ENCODE assay signal across 9 cellular contexts in the genomic region with DNA sequence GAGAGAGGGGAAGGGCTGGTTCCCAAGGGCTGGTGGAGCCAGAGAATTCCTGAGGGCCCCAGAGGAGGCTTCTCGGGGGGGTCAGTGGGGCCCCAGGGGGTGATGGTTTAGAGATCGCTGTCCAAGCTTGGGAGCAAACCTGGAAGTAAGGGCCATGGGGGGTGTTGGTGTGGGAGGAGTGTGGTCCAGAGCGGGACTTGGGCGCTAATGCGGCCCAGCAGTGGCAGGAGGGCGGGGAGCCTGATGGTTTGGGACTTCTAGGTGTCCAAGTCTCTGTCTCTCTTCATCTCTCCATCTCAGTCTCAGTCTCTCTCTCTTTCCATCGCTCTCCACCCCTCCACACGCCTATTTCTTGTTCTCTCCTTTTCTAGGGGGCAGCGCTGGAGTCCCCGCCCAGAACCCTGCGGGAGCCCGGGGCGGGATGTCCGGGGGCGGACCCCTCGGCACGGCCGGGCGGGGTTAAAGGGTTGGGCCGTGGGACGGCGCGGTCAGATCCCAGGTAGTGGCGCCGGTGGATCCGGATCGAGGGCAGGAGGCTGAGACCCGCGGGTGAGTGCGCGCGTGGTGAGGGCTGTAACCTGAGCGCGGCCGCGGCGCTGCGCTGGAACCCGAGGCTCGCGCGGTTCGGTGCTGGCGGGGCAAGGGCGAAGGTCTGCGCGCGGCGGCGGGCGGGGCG. TPM values are rescaled to one million over a fixed set of nuclear protein-coding genes. Genes with fewer than 3 reads are reported as not detected.
DNase-seq lines count a peak whose midpoint lies in the region; ATAC-seq and TF ChIP-seq lines count a peak whose summit lies in the region.
"Had no signal": no experiment of that assay in that cellular context is flagged by ENCODE, and none has a peak within 500 bp of the region (broad histone marks: within the 10 kb centered on the region; RNA-seq: fewer than 3 reads in every experiment).

CYP4F22 (plus strand) TSS at position 491 of the 676 bp plus-strand sequence. CDS start 16,812 bp downstream, outside the sequence.

- no peak within 1 kb of the TSS for H3K27ac Mint-ChIP-seq in activated CD8-positive, alpha-beta T cell treated with anti-CD3 and anti-CD28 coated beads for 36 hours
- H3K27ac Mint-ChIP-seq in glutamatergic neuron (ENCODE audit: unreplicated experiment) = no peak within 1 kb of the TSS
- peak within 1 kb of the TSS; percentile 40 for H3K27ac Mint-ChIP-seq in stimulated activated effector memory CD8-positive, alpha-beta T cell treated with anti-CD3 and anti-CD28 coated beads, Interleukin-12 subunit alpha, Interleukin-12 subunit beta, amount 100 ng/mL, for 72 hours

- no peak within 1 kb of the TSS for H3K27ac ChIP-seq in body of pancreas

- H3K4me3 ChIP-seq in body of pancreas = no peak within 1 kb of the TSS

- no peak for TF ChIP-seq CTCF in activated CD8-positive, alpha-beta T cell treated with anti-CD3 and anti-CD28 coated beads for 36 hours (IDR thresholded peaks at IDR 0.05)
- no peak for TF ChIP-seq CTCF in glutamatergic neuron (IDR thresholded peaks at IDR 0.05; ENCODE audit: partially characterized antibody, unreplicated experiment)
- no peak for TF ChIP-seq CTCF in body of pancreas (IDR thresholded peaks at IDR 0.05)

- peaks cover 27% of the 10 kb centered on the region for H3K4me1 Mint-ChIP-seq in activated CD8-positive, alpha-beta T cell treated with anti-CD3 and anti-CD28 coated beads for 36 hours (ENCODE audit: low read depth)
- H3K4me1 Mint-ChIP-seq in glutamatergic neuron (ENCODE audit: low read depth, unreplicated experiment) = no peaks in the 10 kb centered on the region
- peaks cover 41% of the 10 kb centered on the region for H3K4me1 Mint-ChIP-seq in stimulated activated effector memory CD8-positive, alpha-beta T cell treated with anti-CD3 and anti-CD28 coated beads, Interleukin-12 subunit alpha, Interleukin-12 subunit beta, amount 100 ng/mL, for 72 hours

- DNase-seq in activated CD8-positive, alpha-beta T cell treated with anti-CD3 and anti-CD28 coated beads for 36 hours = peak; percentile 22
- peak; percentile 30 for DNase-seq in glutamatergic neuron
- peak; percentile 11 to 53 for DNase-seq in stimulated activated effector memory CD8-positive, alpha-beta T cell treated with anti-CD3 and anti-CD28 coated beads, Interleukin-12 subunit alpha, Interleukin-12 subunit beta, amount 100 ng/mL, for 72 hours (ENCODE audit: low spot score in 2 of 2)
- DNase-seq in NCI-H226 = no peak
- no peak for DNase-seq in DMS153 (lab: John Stamatoyannopoulos, UW)
- no peak for DNase-seq in body of pancreas
- DNase-seq: NCI-H1694 had no signal

- H3K9me3 Mint-ChIP-seq in activated CD8-positive, alpha-beta T cell treated with anti-CD3 and anti-CD28 coated beads for 36 hours = no peaks in the 10 kb centered on the region
- peaks cover 8% of the 10 kb centered on the region for H3K9me3 Mint-ChIP-seq in glutamatergic neuron (ENCODE audit: unreplicated experiment)
- H3K9me3 Mint-ChIP-seq in stimulated activated effector memory CD8-positive, alpha-beta T cell treated with anti-CD3 and anti-CD28 coated beads, Interleukin-12 subunit alpha, Interleukin-12 subunit beta, amount 100 ng/mL, for 72 hours = no peaks in the 10 kb centered on the region

- peak; percentile 59 for ATAC-seq in activated CD8-positive, alpha-beta T cell treated with anti-CD3 and anti-CD28 coated beads for 36 hours
- ATAC-seq in stimulated activated effector memory CD8-positive, alpha-beta T cell treated with anti-CD3 and anti-CD28 coated beads, Interleukin-12 subunit alpha, Interleukin-12 subunit beta, amount 100 ng/mL, for 72 hours = peak; percentile 54
- no peak for ATAC-seq in body of pancreas

- peaks cover 0 to 13% of the 10 kb centered on the region in 2 donors for H3K27me3 ChIP-seq in body of pancreas

- POLR2A ChIA-PET in activated CD8-positive, alpha-beta T cell treated with anti-CD3 and anti-CD28 coated beads for 36 hours (lab: Charles Lee) = no interaction called here

- 3 to 12% methylated on average over 18 to 51 of the region's 52 CpGs for WGBS in body of pancreas, 2 donors

- peak within 1 kb of the TSS; percentile 76 for H3K4me3 Mint-ChIP-seq in activated CD8-positive, alpha-beta T cell treated with anti-CD3 and anti-CD28 coated beads for 36 hours
- H3K4me3 Mint-ChIP-seq in glutamatergic neuron (ENCODE audit: unreplicated experiment) = peak within 1 kb of the TSS; percentile 75
- H3K4me3 Mint-ChIP-seq in stimulated activated effector memory CD8-positive, alpha-beta T cell treated with anti-CD3 and anti-CD28 coated beads, Interleukin-12 subunit alpha, Interleukin-12 subunit beta, amount 100 ng/mL, for 72 hours = peak within 1 kb of the TSS; percentile 80

- CTCF ChIA-PET in activated CD8-positive, alpha-beta T cell treated with anti-CD3 and anti-CD28 coated beads for 36 hours (lab: Charles Lee) = no interaction called here

- peaks cover 8% of the 10 kb centered on the region for H3K4me1 ChIP-seq in body of pancreas

- no peaks in the 10 kb centered on the region for H3K36me3 Mint-ChIP-seq in activated CD8-positive, alpha-beta T cell treated with anti-CD3 and anti-CD28 coated beads for 36 hours (ENCODE audit: low read depth)
- no peaks in the 10 kb centered on the region for H3K36me3 Mint-ChIP-seq in glutamatergic neuron (ENCODE audit: unreplicated experiment)
- H3K36me3 Mint-ChIP-seq in stimulated activated effector memory CD8-positive, alpha-beta T cell treated with anti-CD3 and anti-CD28 coated beads, Interleukin-12 subunit alpha, Interleukin-12 subunit beta, amount 100 ng/mL, for 72 hours = no peaks in the 10 kb centered on the region

- no peaks in the 10 kb centered on the region for H3K36me3 ChIP-seq in body of pancreas (replicated peaks in 1 of 2; ENCODE audit: insufficient read depth in 1 of 2, low read depth in 2 of 2)

- peaks cover 14% of the 10 kb centered on the region for H3K27me3 Mint-ChIP-seq in activated CD8-positive, alpha-beta T cell treated with anti-CD3 and anti-CD28 coated beads for 36 hours
- peaks cover 27% of the 10 kb centered on the region for H3K27me3 Mint-ChIP-seq in glutamatergic neuron (ENCODE audit: unreplicated experiment)

- no peak for TF ChIP-seq EP300 in Ishikawa (IDR thresholded peaks at IDR 0.05; ENCODE audit: borderline replicate concordance)

- intact Hi-C loops in activated CD8-positive, alpha-beta T cell treated with anti-CD3 and anti-CD28 coated beads for 36 hours (cut with micrococcal nuclease) = no loop called here
- intact Hi-C loops in body of pancreas (cut with DNase I) = no loop called here

- no peaks in the 10 kb centered on the region for H3K9me3 ChIP-seq in body of pancreas

- no peak for TF ChIP-seq POLR2A in body of pancreas (IDR thresholded peaks at IDR 0.05)

- no peak for TF ChIP-seq RAD21 in Ishikawa (IDR thresholded peaks at IDR 0.05; ENCODE audit: low read depth)

TF ChIP-seq in Ishikawa, 13 proteins besides CTCF, POLR2A, EP300 and RAD21:
- TF ChIP-seq ZBTB7A (IDR thresholded peaks at IDR 0.05; ENCODE audit: low read depth) = no peak
- no peak for TF ChIP-seq CREB1 (IDR thresholded peaks at IDR 0.05; ENCODE audit: low read depth)
- TF ChIP-seq, protein P1, sequence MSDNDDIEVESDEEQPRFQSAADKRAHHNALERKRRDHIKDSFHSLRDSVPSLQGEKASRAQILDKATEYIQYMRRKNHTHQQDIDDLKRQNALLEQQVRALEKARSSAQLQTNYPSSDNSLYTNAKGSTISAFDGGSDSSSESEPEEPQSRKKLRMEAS (IDR thresholded peaks at IDR 0.05) = 0 out of 2 replicates have a peak, but pooled peaks have one; percentile 21

RNA-seq across cellular contexts. Expression of gene CYP4F22, which starts in this region (rescaled TPM):
- total RNA-seq in activated CD8-positive, alpha-beta T cell treated with anti-CD3 and anti-CD28 coated beads for 36 hours = 1 to 10 TPM; 1.5 to 1.7 TPM
- total RNA-seq in glutamatergic neuron (ENCODE audit: unreplicated experiment) (not detected), body of pancreas (not detected)
- total RNA-seq: fibroblast of lung had no signal

Comparison
In these comparisons a context has a peak if more than half of its experiments do, and no peak if none do; other contexts are left out.
1. Peak in DNase-seq in glutamatergic neuron; RNA of the gene not detected or under 1 TPM.
2. DNase-seq: peak in activated CD8-positive, alpha-beta T cell treated with anti-CD3 and anti-CD28 coated beads for 36 hours (single experiment) and stimulated activated effector memory CD8-positive, alpha-beta T cell treated with anti-CD3 and anti-CD28 coated beads, Interleukin-12 subunit alpha, Interleukin-12 subunit beta, amount 100 ng/mL, for 72 hours (2 of 2); none in NCI-H226 (single experiment), DMS153 (single experiment) and body of pancreas (0 of 4).
3. Peak in every context shown above with its lines, with median percentiles within 50 percentile points of each other: H3K4me3 Mint-ChIP-seq.